1 cellular context compared by ENCODE assay signal in genomic region chr19:55502197-55502952, GRCh38.
TF ChIP-seq lines count a peak whose summit lies in the region.

No MANE protein-coding gene starts in this region.

TF ChIP-seq in K562, 482 proteins besides CTCF, POLR2A, EP300 and RAD21:
- TF ChIP-seq ZNF121 (CRISPR knock-in tag; conservative IDR thresholded peaks at IDR 0.05) (peak; percentile 80), KLF10 (CRISPR knock-in tag; IDR thresholded peaks at IDR 0.05) (no peak), ZNF512 (tag; IDR thresholded peaks at IDR 0.05) (peak; percentile 38; the same call in 1 of the 2 replicates), BCOR (IDR thresholded peaks at IDR 0.05) (peak; percentile 34; the same call in 1 of the 2 replicates), TBL1XR1 (IDR thresholded peaks at IDR 0.05; ENCODE audit: low read length in 2 of 2) (no peak)
